2 cellular contexts compared by ENCODE assay signal in the genomic region with DNA sequence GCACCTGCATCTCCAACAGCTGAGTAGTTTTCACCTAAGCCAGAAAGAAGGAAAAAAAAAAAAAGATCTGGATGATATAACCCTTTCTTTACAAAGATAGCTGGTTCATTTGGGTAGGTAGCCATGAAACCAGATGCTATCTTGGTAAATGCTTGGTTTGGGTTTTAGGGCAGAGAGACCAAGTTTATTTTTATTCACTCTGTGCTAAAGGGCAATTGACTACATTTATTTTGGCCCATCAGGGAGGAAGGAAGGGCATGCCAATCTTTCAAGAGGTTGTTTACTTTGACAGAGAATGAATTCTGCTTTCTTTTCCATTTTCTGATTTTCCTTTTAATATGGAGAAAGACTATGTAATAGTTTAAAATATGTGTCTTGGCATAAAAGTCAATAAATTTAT.
A peak's percentile ranks its signal among the peaks of the same experiment; 100 is the strongest.
TF ChIP-seq lines count a peak whose summit lies in the region.

No MANE protein-coding gene starts in this region.

TF ChIP-seq in liver, 16 proteins besides CTCF, POLR2A, EP300 and RAD21 (continued from another document):
- peak; percentile 77 for TF ChIP-seq FOXA1 (IDR thresholded peaks at IDR 0.05)
- TF ChIP-seq TAF1 (conservative IDR thresholded peaks at IDR 0.05), result no peak
- no peak for TF ChIP-seq HNF4G (IDR thresholded peaks at IDR 0.05)
- peak; percentile 63 to 70 for TF ChIP-seq HNF4A (conservative IDR thresholded peaks at IDR 0.05)
- TF ChIP-seq NR2F2 (IDR thresholded peaks at IDR 0.05), result no peak
- TF ChIP-seq, protein P1, sequence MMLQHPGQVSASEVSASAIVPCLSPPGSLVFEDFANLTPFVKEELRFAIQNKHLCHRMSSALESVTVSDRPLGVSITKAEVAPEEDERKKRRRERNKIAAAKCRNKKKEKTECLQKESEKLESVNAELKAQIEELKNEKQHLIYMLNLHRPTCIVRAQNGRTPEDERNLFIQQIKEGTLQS (IDR thresholded peaks at IDR 0.05), result peak; percentile 42
- TF ChIP-seq SP1 (IDR thresholded peaks at IDR 0.05), result peak; percentile 85
- peak in 1 of 2 donors; percentile 53 for TF ChIP-seq JUND (IDR thresholded peaks at IDR 0.05)
- TF ChIP-seq, protein P2, sequence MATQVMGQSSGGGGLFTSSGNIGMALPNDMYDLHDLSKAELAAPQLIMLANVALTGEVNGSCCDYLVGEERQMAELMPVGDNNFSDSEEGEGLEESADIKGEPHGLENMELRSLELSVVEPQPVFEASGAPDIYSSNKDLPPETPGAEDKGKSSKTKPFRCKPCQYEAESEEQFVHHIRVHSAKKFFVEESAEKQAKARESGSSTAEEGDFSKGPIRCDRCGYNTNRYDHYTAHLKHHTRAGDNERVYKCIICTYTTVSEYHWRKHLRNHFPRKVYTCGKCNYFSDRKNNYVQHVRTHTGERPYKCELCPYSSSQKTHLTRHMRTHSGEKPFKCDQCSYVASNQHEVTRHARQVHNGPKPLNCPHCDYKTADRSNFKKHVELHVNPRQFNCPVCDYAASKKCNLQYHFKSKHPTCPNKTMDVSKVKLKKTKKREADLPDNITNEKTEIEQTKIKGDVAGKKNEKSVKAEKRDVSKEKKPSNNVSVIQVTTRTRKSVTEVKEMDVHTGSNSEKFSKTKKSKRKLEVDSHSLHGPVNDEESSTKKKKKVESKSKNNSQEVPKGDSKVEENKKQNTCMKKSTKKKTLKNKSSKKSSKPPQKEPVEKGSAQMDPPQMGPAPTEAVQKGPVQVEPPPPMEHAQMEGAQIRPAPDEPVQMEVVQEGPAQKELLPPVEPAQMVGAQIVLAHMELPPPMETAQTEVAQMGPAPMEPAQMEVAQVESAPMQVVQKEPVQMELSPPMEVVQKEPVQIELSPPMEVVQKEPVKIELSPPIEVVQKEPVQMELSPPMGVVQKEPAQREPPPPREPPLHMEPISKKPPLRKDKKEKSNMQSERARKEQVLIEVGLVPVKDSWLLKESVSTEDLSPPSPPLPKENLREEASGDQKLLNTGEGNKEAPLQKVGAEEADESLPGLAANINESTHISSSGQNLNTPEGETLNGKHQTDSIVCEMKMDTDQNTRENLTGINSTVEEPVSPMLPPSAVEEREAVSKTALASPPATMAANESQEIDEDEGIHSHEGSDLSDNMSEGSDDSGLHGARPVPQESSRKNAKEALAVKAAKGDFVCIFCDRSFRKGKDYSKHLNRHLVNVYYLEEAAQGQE (IDR thresholded peaks at IDR 0.05), result peak; percentile 44
- TF ChIP-seq, protein P3, sequence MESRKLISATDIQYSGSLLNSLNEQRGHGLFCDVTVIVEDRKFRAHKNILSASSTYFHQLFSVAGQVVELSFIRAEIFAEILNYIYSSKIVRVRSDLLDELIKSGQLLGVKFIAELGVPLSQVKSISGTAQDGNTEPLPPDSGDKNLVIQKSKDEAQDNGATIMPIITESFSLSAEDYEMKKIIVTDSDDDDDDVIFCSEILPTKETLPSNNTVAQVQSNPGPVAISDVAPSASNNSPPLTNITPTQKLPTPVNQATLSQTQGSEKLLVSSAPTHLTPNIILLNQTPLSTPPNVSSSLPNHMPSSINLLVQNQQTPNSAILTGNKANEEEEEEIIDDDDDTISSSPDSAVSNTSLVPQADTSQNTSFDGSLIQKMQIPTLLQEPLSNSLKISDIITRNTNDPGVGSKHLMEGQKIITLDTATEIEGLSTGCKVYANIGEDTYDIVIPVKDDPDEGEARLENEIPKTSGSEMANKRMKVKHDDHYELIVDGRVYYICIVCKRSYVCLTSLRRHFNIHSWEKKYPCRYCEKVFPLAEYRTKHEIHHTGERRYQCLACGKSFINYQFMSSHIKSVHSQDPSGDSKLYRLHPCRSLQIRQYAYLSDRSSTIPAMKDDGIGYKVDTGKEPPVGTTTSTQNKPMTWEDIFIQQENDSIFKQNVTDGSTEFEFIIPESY (IDR thresholded peaks at IDR 0.05), result no peak
- TF ChIP-seq, protein P4, sequence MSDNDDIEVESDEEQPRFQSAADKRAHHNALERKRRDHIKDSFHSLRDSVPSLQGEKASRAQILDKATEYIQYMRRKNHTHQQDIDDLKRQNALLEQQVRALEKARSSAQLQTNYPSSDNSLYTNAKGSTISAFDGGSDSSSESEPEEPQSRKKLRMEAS (IDR thresholded peaks at IDR 0.05), result peak; percentile 26
- TF ChIP-seq RXRA (IDR thresholded peaks at IDR 0.05), result peak; percentile 68 to 71

TF ChIP-seq in HepG2, 621 proteins besides CTCF, POLR2A, EP300 and RAD21 (continued from another document):
- TF ChIP-seq, protein P5, sequence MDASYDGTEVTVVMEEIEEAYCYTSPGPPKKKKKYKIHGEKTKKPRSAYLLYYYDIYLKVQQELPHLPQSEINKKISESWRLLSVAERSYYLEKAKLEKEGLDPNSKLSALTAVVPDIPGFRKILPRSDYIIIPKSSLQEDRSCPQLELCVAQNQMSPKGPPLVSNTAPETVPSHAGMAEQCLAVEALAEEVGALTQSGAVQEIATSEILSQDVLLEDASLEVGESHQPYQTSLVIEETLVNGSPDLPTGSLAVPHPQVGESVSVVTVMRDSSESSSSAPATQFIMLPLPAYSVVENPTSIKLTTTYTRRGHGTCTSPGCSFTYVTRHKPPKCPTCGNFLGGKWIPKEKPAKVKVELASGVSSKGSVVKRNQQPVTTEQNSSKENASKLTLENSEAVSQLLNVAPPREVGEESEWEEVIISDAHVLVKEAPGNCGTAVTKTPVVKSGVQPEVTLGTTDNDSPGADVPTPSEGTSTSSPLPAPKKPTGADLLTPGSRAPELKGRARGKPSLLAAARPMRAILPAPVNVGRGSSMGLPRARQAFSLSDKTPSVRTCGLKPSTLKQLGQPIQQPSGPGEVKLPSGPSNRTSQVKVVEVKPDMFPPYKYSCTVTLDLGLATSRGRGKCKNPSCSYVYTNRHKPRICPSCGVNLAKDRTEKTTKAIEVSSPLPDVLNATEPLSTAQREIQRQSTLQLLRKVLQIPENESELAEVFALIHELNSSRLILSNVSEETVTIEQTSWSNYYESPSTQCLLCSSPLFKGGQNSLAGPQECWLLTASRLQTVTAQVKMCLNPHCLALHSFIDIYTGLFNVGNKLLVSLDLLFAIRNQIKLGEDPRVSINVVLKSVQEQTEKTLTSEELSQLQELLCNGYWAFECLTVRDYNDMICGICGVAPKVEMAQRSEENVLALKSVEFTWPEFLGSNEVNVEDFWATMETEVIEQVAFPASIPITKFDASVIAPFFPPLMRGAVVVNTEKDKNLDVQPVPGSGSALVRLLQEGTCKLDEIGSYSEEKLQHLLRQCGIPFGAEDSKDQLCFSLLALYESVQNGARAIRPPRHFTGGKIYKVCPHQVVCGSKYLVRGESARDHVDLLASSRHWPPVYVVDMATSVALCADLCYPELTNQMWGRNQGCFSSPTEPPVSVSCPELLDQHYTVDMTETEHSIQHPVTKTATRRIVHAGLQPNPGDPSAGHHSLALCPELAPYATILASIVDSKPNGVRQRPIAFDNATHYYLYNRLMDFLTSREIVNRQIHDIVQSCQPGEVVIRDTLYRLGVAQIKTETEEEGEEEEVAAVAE (CRISPR knock-in tag; IDR thresholded peaks at IDR 0.05; ENCODE audit: borderline replicate concordance), result no peak
- TF ChIP-seq, protein P6, sequence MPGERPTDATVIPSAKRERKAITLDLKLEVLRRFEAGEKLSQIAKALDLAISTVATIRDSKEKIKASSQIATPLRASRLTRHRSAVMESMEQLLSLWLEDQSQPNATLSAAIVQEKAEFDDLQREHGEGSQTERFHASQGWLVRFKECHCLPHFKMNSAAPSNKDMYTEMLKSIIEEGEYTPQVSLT (CRISPR knock-in tag; IDR thresholded peaks at IDR 0.05; ENCODE audit: borderline replicate concordance, low read depth), result no peak
- TF ChIP-seq SP2 (CRISPR knock-in tag; IDR thresholded peaks at IDR 0.05) (no peak), TOE1 (CRISPR knock-in tag; IDR thresholded peaks at IDR 0.05) (no peak)
